In the genomic region with DNA sequence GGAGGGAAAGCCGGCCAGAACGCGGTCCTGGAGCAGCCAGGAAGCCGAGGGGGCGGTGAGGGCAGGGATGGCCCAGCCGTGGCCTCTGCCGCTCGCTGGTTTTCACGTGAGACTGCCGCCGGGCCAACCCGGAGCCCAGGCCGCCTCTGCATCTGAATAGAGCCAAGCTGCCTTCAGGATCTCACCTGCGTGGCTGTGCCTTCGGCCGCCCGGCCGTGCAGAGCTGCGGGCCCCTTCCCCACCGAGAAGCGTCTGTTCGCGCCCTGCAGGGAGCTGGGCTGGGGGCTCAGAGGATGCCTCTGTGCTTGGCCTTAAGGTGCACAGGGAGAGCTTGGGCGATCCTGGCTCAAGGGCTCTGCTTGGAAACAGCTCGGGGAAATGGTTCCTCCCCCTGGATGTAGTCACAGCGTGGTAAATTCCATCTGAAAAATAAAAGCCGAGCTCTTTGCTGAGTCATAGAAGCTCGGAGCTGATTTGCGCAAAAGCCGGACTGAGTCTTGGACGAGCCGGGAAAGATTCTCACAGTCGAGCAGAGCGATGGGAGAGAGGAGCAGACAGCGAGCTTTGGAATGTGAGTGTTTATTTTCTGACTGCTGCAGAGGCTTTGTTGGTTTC, we compare ENCODE assay signal across 8 cellular contexts. TPM values are rescaled to one million over a fixed set of nuclear protein-coding genes. Genes with fewer than 3 reads are reported as not detected.
A peak's percentile ranks its signal among the peaks of the same experiment; 100 is the strongest.
DNase-seq lines count a peak whose midpoint lies in the region; ATAC-seq and TF ChIP-seq lines count a peak whose summit lies in the region.

A gene (plus strand): TSS at position 456 of the 615 bp plus-strand sequence. CDS start 38,863 bp downstream, outside the sequence.

- no peaks in the 10 kb centered on the region for H3K27me3 ChIP-seq in thoracic aorta (replicated peaks; ENCODE audit: insufficient read depth)

- DNase-seq in GM04503 (ENCODE audit: low read depth) (peak; percentile 86), SK-N-DZ (ENCODE audit: low spot score) (peak; percentile 21), epithelial cell of proximal tubule (ENCODE audit: low read depth) (peak; percentile 50), thoracic aorta (ENCODE audit: low spot score) (no peak), CD1c-positive myeloid dendritic cell (ENCODE audit: extremely low spot score) (no peak)

- ATAC-seq in thoracic aorta (ENCODE audit: insufficient number of reproducible peaks, low FRiP score, low read depth) (peak; percentile 54), GM21447 (IDR thresholded peaks at IDR 0.05; ENCODE audit: unreplicated experiment) (no peak), GM19397 (IDR thresholded peaks at IDR 0.05; ENCODE audit: unreplicated experiment) (no peak)

- H3K36me3 ChIP-seq in mesodermal cell (ENCODE audit: control insufficient read depth, insufficient read depth, low read length), result no peaks in the 10 kb centered on the region
- no peaks in the 10 kb centered on the region for H3K36me3 ChIP-seq in thoracic aorta

- H3K27ac ChIP-seq in mesodermal cell (ENCODE audit: low read depth, low read length, severe bottlenecking) (peak within 1 kb of the TSS; percentile 51), thoracic aorta (no peak within 1 kb of the TSS)

- H3K4me1 ChIP-seq in mesodermal cell (ENCODE audit: control insufficient read depth, insufficient read depth, low read length, poor library complexity, severe bottlenecking), result peaks cover 10% of the 10 kb centered on the region
- H3K4me1 ChIP-seq in thoracic aorta (ENCODE audit: control insufficient read depth in 1 of 2, low read depth in 2 of 2), result peaks cover 0 to 11% of the 10 kb centered on the region in 2 donors

- H3K9me3 ChIP-seq in mesodermal cell (ENCODE audit: control insufficient read depth, low read length) (no peaks in the 10 kb centered on the region), thoracic aorta (no peaks in the 10 kb centered on the region)

- no peak for TF ChIP-seq CTCF in epithelial cell of proximal tubule (conservative IDR thresholded peaks at IDR 0.05; ENCODE audit: low read depth, low read length)
- TF ChIP-seq CTCF in thoracic aorta (IDR thresholded peaks at IDR 0.05), result no peak

- H3K4me3 ChIP-seq in epithelial cell of proximal tubule (ENCODE audit: low read depth, low read length) (peak within 1 kb of the TSS; percentile 57), mesodermal cell (ENCODE audit: extremely low read depth, insufficient read depth, low read length, poor library complexity, severe bottlenecking) (no peak within 1 kb of the TSS), thoracic aorta (peak within 1 kb of the TSS; percentile 72)

- WGBS in mesodermal cell (ENCODE audit: insufficient coverage in 2 of 2), 2 experiments, result 27 to 28% methylated on average over 25 to 30 of the region's 35 CpGs

RNA-seq across cellular contexts. Expression of the gene that starts here (rescaled TPM):
- 0.45 and 0.66 TPM in 2 replicates for polyA plus RNA-seq in SK-N-DZ (2014; cell fraction: cytosol; rRNA removed)
- 1.7 and 3.9 TPM in 2 replicates for polyA plus RNA-seq in SK-N-DZ (2014; cell fraction: nucleus; rRNA removed)
- total RNA-seq in epithelial cell of proximal tubule, result under 0.01 TPM in 1 of 2 replicates, not detected in the other
- 0.11 TPM for polyA plus RNA-seq in mesodermal cell (2013, experiment 1 of 2)
- 0.15 TPM for polyA plus RNA-seq in mesodermal cell (2013, experiment 2 of 2)
- 1 to 10 TPM in 1 of 2 donors, under 1 TPM in 1; 0.42 to 1.4 TPM for total RNA-seq in thoracic aorta

Comparison
In these comparisons a context has a peak if more than half of its experiments do, and no peak if none do; other contexts are left out.
1. Peak in DNase-seq and H3K4me3 ChIP-seq in epithelial cell of proximal tubule; RNA of the gene not detected or under 1 TPM.
2. DNase-seq: peak in GM04503 (single experiment) and SK-N-DZ (single experiment); none in thoracic aorta (single experiment) and CD1c-positive myeloid dendritic cell (single experiment).